In genomic region chr15:66017009-66017408, GRCh38 we compare ENCODE assay signal across 19 cellular contexts.
DNase-seq lines count a peak whose midpoint lies in the region; FAIRE-seq and TF ChIP-seq lines count a peak whose summit lies in the region.
"Had no signal": no experiment of that assay in that cellular context is flagged by ENCODE, and none has a peak within 500 bp of the region (broad histone marks: within the 10 kb centered on the region; RNA-seq: fewer than 3 reads in every experiment).

No MANE protein-coding gene starts in this region.

- no peak overlapping the region for H3K23ac ChIP-seq in H1 (ENCODE audit: insufficient read length)

- peak overlapping the region; percentile 6; the same call in 1 of the 2 replicates for H2BK12ac ChIP-seq in H1 (ENCODE audit: low read depth, low read length)

- H2BK20ac ChIP-seq in H1 (ENCODE audit: low read length), result no peak overlapping the region

- H2BK15ac ChIP-seq in H1 (ENCODE audit: low read length), result no peak overlapping the region

- H3K36me3 ChIP-seq in BE2C, result no peaks in the 10 kb centered on the region
- H3K36me3 ChIP-seq in H7 (replicated peaks; ENCODE audit: control insufficient read depth, insufficient read depth, low read length), result no peaks in the 10 kb centered on the region
- H3K36me3 ChIP-seq in H1 (ENCODE audit: control insufficient read depth in 2 of 4, insufficient read depth in 4 of 4, low read length in 3 of 4), result no peaks in the 10 kb centered on the region

- no peaks in the 10 kb centered on the region for H3K79me1 ChIP-seq in H1 (ENCODE audit: low read depth, low read length)

- H3K4me1 ChIP-seq in BE2C (peaks cover 6% of the 10 kb centered on the region), H1 (replicated peaks in 1 of 4; ENCODE audit: control insufficient read depth in 3 of 4, insufficient read depth in 4 of 4, low read length in 3 of 4) (peaks cover 0 to 6% (median 3%) of the 10 kb centered on the region in 4 experiments; a peak in 4 of 7 replicates)

- H3K9me3 ChIP-seq in BE2C (no peaks in the 10 kb centered on the region), H1 (ENCODE audit: insufficient read depth in 2 of 2, low read depth in 1 of 2, low read length in 1 of 2) (no peaks in the 10 kb centered on the region)

- H3K23me2 ChIP-seq in H1 (ENCODE audit: low read depth, low read length), result no peaks in the 10 kb centered on the region

- H3K4me3 ChIP-seq in BE2C (ENCODE audit: low read depth, low read length) (no peak overlapping the region), H7 (ENCODE audit: insufficient read depth, low read depth, low read length) (no peak overlapping the region), H1 (ENCODE audit: extremely low read depth in 1 of 4, insufficient read depth in 2 of 4, low read depth in 3 of 4, low read length in 4 of 4) (no peak overlapping the region)
- H3K4me3 ChIP-seq: GM23248 had no signal

- H3K14ac ChIP-seq in H1 (ENCODE audit: insufficient read length), result no peak overlapping the region

- no peak overlapping the region for H4K91ac ChIP-seq in H1 (replicated peaks; ENCODE audit: insufficient read length, low read length)

- no peak for FAIRE-seq in H1 (lab: Jason Lieb, UNC)
- FAIRE-seq: GM12891, GM19239 had no signal

- no peak overlapping the region for H2BK5ac ChIP-seq in H1 (ENCODE audit: low read depth, low read length)

- 74% methylated on average over 7 of the region's 7 CpGs; no CpG with 5 or more reads in 1 of the 2 experiments for WGBS in H1 (ENCODE audit: extremely low coverage in 1 of 2, insufficient coverage in 1 of 2, insufficient read length in 1 of 2, insufficient replicate concordance in 2 of 2, low coverage in 1 of 2, low lambda C conversion rate in 2 of 2, missing lambda C conversion rate in 1 of 2), 2 experiments

- no peak overlapping the region for H3K18ac ChIP-seq in H1 (ENCODE audit: extremely low read depth, low read length)

- H3K27me3 ChIP-seq in BE2C, result no peaks in the 10 kb centered on the region
- H3K27me3 ChIP-seq in H7 (ENCODE audit: control insufficient read depth, insufficient read depth, low read length), result no peaks in the 10 kb centered on the region
- H3K27me3 ChIP-seq in H1 (replicated peaks in 1 of 4; ENCODE audit: control insufficient read depth in 3 of 4, extremely low read depth in 1 of 4, insufficient read depth in 3 of 4, low read length in 3 of 4), result no peaks in the 10 kb centered on the region

- POLR2A ChIA-PET in H1 (lab: Charles Lee; ENCODE audit: partially characterized antibody), result interaction anchor here (1.1 kb wide), 1 partner anchor 50 kb away, joined by 3 read pairs; no protein-coding TSS in a partner anchor

- no peak overlapping the region for H3K9ac ChIP-seq in H1 (replicated peaks in 1 of 4; ENCODE audit: extremely low read depth in 1 of 4, low read depth in 3 of 4, low read length in 3 of 4)
- H3K9ac ChIP-seq: GM23248 had no signal

- H4K5ac ChIP-seq in H1 (ENCODE audit: insufficient read length, low read depth, low read length), result no peak overlapping the region

- H3K4ac ChIP-seq in H1 (replicated peaks; ENCODE audit: insufficient read length, low read depth, low read length), result no peak overlapping the region

- TF ChIP-seq CTCF in BE2C (IDR thresholded peaks at IDR 0.05; ENCODE audit: low read depth, low read length), result no peak
- no peak for TF ChIP-seq CTCF in H1 (IDR thresholded peaks at IDR 0.05; ENCODE audit: control extremely low read depth in 1 of 3, insufficient read depth in 1 of 3, low read depth in 1 of 3, low read length in 3 of 3)
- no peak for TF ChIP-seq CTCF in GM10266 (IDR thresholded peaks at IDR 0.05; ENCODE audit: control insufficient read depth, insufficient read depth, low read depth, missing control alignments)

- CTCF ChIA-PET in H1 (lab: Charles Lee; ENCODE audit: partially characterized antibody), result interaction anchor here (0.7 to 1.4 kb wide), 9 partner anchors 9 to 282 kb away, joined by 3 to 8 read pairs (median 3); no protein-coding TSS in a partner anchor

- no peaks in the 10 kb centered on the region for H4K20me1 ChIP-seq in H1 (replicated peaks in 1 of 2; ENCODE audit: control insufficient read depth in 1 of 2, insufficient read depth in 2 of 2, low read length in 2 of 2)

- H2AK5ac ChIP-seq in H1 (ENCODE audit: low read depth, low read length), result no peak overlapping the region

- no peak overlapping the region for H3K27ac ChIP-seq in H1 (ENCODE audit: low read depth, low read length)
- H3K27ac ChIP-seq: GM23248, HL-60 had no signal

- H3K4me2 ChIP-seq in H1 (ENCODE audit: insufficient read depth in 1 of 2, low read depth in 2 of 2, low read length in 2 of 2), result no peak overlapping the region

- H3K56ac ChIP-seq in H1 (replicated peaks; ENCODE audit: insufficient read length, low read depth, low read length), result no peak overlapping the region

- TF ChIP-seq EP300 in H1 (IDR thresholded peaks at IDR 0.05; ENCODE audit: borderline replicate concordance in 1 of 2, low read depth in 2 of 2, low read length in 2 of 2), result no peak

- H4K8ac ChIP-seq in H1 (ENCODE audit: extremely low read depth, insufficient read depth, low read length), result no peak overlapping the region

- no peaks in the 10 kb centered on the region for H3K79me2 ChIP-seq in H1 (ENCODE audit: control insufficient read depth in 1 of 2, insufficient read depth in 2 of 2, low read length in 2 of 2)

- DNase-seq in BE2C (peak; percentile 67), H7 (peak; percentile 58), SK-N-DZ (ENCODE audit: low spot score) (peak; percentile 24), H1 (ENCODE audit: low read depth in 1 of 2, low spot score in 2 of 2) (no peak), dedifferentiated amniotic fluid mesenchymal stem cell (ENCODE audit: extremely low spot score) (no peak), cerebellar cortex (ENCODE audit: low spot score) (no peak), GM10266 (ENCODE audit: extremely low spot score) (no peak)
- DNase-seq: CD4-positive, CD25-positive, alpha-beta regulatory T cell; CD8-positive, alpha-beta memory T cell; COR-L47; DMS 273 treated with DMSO at 0.1 percent for 48 hours; DMS53; DND-41; EL; GM23248; H9 had no signal

- TF ChIP-seq POLR2A in H1 (IDR thresholded peaks at IDR 0.05; ENCODE audit: control extremely low read depth in 1 of 2, low read depth in 2 of 2, low read length in 2 of 2), result no peak

- H2AFZ ChIP-seq in H1 (ENCODE audit: low read length), result no peak overlapping the region
- H2AFZ ChIP-seq: GM23248 had no signal

- TF ChIP-seq RAD21 in H1 (IDR thresholded peaks at IDR 0.05 in 1 of 2, conservative IDR thresholded peaks at IDR 0.05 in 1 of 2; ENCODE audit: low read depth in 2 of 2, low read length in 2 of 2), result no peak

- H2BK120ac ChIP-seq in H1 (replicated peaks; ENCODE audit: low read depth, low read length), result no peak overlapping the region

TF ChIP-seq in H1, 55 proteins besides CTCF, POLR2A, EP300 and RAD21:
- TF ChIP-seq SAP30 (IDR thresholded peaks at IDR 0.05; ENCODE audit: insufficient read depth, insufficient replicate concordance, low read length), result no peak
- TF ChIP-seq BCL11A (IDR thresholded peaks at IDR 0.05; ENCODE audit: low read depth in 2 of 2, low read length in 2 of 2), result no peak
- no peak for TF ChIP-seq GABPA (IDR thresholded peaks at IDR 0.05; ENCODE audit: borderline replicate concordance, insufficient read depth, low read length)

Comparison
In these comparisons a context has a peak if more than half of its experiments do, and no peak if none do; other contexts are left out.
1. DNase-seq: peak in BE2C (single experiment), H7 (single experiment) and SK-N-DZ (single experiment); none in H1 (0 of 2), dedifferentiated amniotic fluid mesenchymal stem cell (single experiment), cerebellar cortex (single experiment) and GM10266 (single experiment).